Comparison of ENCODE assay signal across 11 cellular contexts in the genomic region with DNA sequence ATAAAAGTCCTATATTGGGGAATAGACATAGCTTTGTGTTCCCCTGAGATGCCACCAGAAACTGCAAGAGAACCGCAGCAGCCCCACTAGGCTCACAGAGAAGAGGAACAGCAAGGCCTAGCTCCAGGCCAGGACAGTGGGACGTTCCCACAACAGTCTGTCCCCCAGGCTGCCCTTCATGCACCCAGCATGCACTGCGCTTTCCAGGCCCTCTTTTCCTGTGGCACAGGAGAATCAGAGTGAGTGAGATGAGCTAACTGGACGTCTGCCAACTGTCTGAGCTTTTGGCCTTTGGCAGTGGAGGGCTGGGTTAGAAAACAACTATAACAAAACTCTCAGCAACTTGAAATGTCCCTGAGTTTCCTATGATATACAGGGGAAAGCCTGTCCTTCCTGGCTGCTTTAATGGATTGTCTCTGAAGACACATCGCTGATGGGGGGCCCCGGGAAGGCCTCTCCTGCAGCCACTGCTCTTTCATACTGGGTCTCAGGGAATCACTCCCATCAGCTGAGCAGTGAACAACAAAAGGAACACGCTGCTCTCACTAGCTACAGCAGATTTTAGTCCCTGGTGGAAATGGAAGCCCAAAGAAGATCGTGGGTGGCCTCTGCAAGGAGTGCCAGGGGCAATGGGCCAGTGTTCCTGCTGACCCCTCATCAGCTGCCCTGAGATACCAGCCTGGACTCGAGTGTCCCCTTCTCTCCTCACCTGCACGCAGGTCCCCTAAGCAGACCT. TPM values are rescaled to one million over a fixed set of nuclear protein-coding genes. Genes with fewer than 3 reads are reported as not detected.
DNase-seq lines count a peak whose midpoint lies in the region; ATAC-seq and TF ChIP-seq lines count a peak whose summit lies in the region.
"Had no signal": no experiment of that assay in that cellular context is flagged by ENCODE, and none has a peak within 500 bp of the region (broad histone marks: within the 10 kb centered on the region; RNA-seq: fewer than 3 reads in every experiment).

No MANE protein-coding gene starts in this region.

- H3K4me3 ChIP-seq in ACC112 (ENCODE audit: low read depth, low read length) (no peak overlapping the region), liver (ENCODE audit: low read depth in 1 of 3, low read length in 3 of 3) (no peak overlapping the region)

- peak overlapping the region in 1 of 2 donors; percentile 50 for H3K9ac ChIP-seq in liver (ENCODE audit: low read depth in 1 of 2, low read length in 2 of 2)

- TF ChIP-seq CTCF in liver (IDR thresholded peaks at IDR 0.05; ENCODE audit: low read depth, low read length, missing input control): no peak

- H3K27ac ChIP-seq in ACC112 (ENCODE audit: low read depth, low read length) (peak overlapping the region; percentile 0; the same call in 1 of the 2 replicates), liver (ENCODE audit: low read depth in 1 of 2, low read length in 2 of 2) (peak overlapping the region; percentile 67 to 82)

- H3K9me3 ChIP-seq in liver (ENCODE audit: control insufficient read depth in 4 of 4, low read length in 3 of 4): no peaks in the 10 kb centered on the region

- H3K36me3 ChIP-seq in ACC112 (ENCODE audit: insufficient read depth, low read length): no peaks in the 10 kb centered on the region; the same call in 1 of the 2 replicates
- peaks cover 0 to 1% (median 0%) of the 10 kb centered on the region in 4 donors for H3K36me3 ChIP-seq in liver (ENCODE audit: control insufficient read depth in 4 of 4, insufficient read depth in 3 of 4, low read depth in 1 of 4, low read length in 3 of 4)

- peaks cover 15% of the 10 kb centered on the region for H3K4me1 ChIP-seq in ACC112 (ENCODE audit: control insufficient read depth, insufficient read depth, low read length, unreplicated experiment)
- H3K4me1 ChIP-seq in liver (ENCODE audit: control insufficient read depth in 4 of 4, insufficient read depth in 4 of 4, low read length in 3 of 4): peaks cover 8 to 32% (median 19%) of the 10 kb centered on the region in 4 donors

- no peaks in the 10 kb centered on the region for H3K79me2 ChIP-seq in ACC112 (ENCODE audit: control insufficient read depth, insufficient read depth, low read length, unreplicated experiment)

- ATAC-seq in GM19452 (IDR thresholded peaks at IDR 0.05; ENCODE audit: unreplicated experiment) (no peak), HG03196 (IDR thresholded peaks at IDR 0.05; ENCODE audit: unreplicated experiment) (no peak)

- H3K27me3 ChIP-seq in ACC112 (ENCODE audit: insufficient read depth, low read length) (no peaks in the 10 kb centered on the region), liver (ENCODE audit: control insufficient read depth in 4 of 4, insufficient read depth in 4 of 4, low read length in 3 of 4) (no peaks in the 10 kb centered on the region)

- peak in 1 of 2 donors; percentile 21 for TF ChIP-seq RAD21 in liver (IDR thresholded peaks at IDR 0.05)

- H2AFZ ChIP-seq in ACC112 (ENCODE audit: low read length, unreplicated experiment): no peak overlapping the region

- 44% methylated on average over 10 of the region's 10 CpGs for WGBS in liver

- DNase-seq in NCI-H1694 treated with DMSO at 0.1 percent for 48 hours (lab: John Stamatoyannopoulos, UW) (peak; percentile 47), cerebellar cortex (ENCODE audit: low spot score) (peak; percentile 41), DMS79 (lab: John Stamatoyannopoulos, UW) (no peak), NCI-H1048 (lab: John Stamatoyannopoulos, UW) (no peak)
- DNase-seq: CD4-positive, CD25-positive, alpha-beta regulatory T cell; stimulated activated CD4-positive, alpha-beta T cell treated with anti-CD3 and anti-CD28 coated beads, Interleukin-4, amount 100 ng/mL, for 24 hours; T-helper 1 cell had no signal

TF ChIP-seq in liver, 16 proteins besides CTCF, POLR2A, EP300 and RAD21:
- TF ChIP-seq HNF4A (conservative IDR thresholded peaks at IDR 0.05) (peak; percentile 28 to 68), RXRA (IDR thresholded peaks at IDR 0.05) (peak; percentile 29 to 63), FOXA2 (IDR thresholded peaks at IDR 0.05) (no peak), NR2F2 (IDR thresholded peaks at IDR 0.05) (peak; percentile 85), YY1 (IDR thresholded peaks at IDR 0.05) (peak; percentile 45), SP1 (IDR thresholded peaks at IDR 0.05) (peak; percentile 72)
- TF ChIP-seq, protein P1, sequence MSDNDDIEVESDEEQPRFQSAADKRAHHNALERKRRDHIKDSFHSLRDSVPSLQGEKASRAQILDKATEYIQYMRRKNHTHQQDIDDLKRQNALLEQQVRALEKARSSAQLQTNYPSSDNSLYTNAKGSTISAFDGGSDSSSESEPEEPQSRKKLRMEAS (IDR thresholded peaks at IDR 0.05): no peak
- TF ChIP-seq, protein P2, sequence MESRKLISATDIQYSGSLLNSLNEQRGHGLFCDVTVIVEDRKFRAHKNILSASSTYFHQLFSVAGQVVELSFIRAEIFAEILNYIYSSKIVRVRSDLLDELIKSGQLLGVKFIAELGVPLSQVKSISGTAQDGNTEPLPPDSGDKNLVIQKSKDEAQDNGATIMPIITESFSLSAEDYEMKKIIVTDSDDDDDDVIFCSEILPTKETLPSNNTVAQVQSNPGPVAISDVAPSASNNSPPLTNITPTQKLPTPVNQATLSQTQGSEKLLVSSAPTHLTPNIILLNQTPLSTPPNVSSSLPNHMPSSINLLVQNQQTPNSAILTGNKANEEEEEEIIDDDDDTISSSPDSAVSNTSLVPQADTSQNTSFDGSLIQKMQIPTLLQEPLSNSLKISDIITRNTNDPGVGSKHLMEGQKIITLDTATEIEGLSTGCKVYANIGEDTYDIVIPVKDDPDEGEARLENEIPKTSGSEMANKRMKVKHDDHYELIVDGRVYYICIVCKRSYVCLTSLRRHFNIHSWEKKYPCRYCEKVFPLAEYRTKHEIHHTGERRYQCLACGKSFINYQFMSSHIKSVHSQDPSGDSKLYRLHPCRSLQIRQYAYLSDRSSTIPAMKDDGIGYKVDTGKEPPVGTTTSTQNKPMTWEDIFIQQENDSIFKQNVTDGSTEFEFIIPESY (IDR thresholded peaks at IDR 0.05): no peak

RNA-seq across cellular contexts. Expression of a gene that starts 53.5 kb away (rescaled TPM):
- 1 to 10 TPM; 1.2 to 3.6 TPM for total RNA-seq in liver
- 1 to 10 TPM; 1.2 to 1.9 TPM for polyA plus RNA-seq in liver

Comparison
In these comparisons a context has a peak if more than half of its experiments do, and no peak if none do; other contexts are left out.
1. DNase-seq: peak in NCI-H1694 treated with DMSO at 0.1 percent for 48 hours (single experiment) and cerebellar cortex (single experiment); none in DMS79 (single experiment) and NCI-H1048 (single experiment).